Comparison of ENCODE assay signal across 1 cellular context in the genomic region with DNA sequence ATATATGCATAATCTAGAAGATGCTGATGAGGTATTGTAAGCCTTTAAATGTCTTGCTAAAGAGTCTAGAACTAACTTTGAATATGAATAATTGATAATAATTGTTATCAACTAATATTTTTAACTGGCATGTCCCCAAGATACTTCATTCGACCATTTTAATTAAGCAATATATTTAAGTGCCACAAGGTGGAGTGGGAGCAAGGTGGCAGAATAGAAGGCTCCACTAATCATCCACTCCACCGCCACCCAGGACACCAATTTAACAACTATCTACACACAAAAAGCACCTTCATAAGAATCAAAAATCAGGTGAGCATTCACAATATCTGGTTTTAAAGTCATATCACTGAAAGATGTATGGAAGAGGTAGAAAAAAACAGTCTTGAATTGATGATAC.
TF ChIP-seq lines count a peak whose summit lies in the region.

No MANE protein-coding gene starts in this region.

TF ChIP-seq in WTC11, 78 proteins besides CTCF, POLR2A, EP300 and RAD21 (continued from another document):
- TF ChIP-seq, protein P1, sequence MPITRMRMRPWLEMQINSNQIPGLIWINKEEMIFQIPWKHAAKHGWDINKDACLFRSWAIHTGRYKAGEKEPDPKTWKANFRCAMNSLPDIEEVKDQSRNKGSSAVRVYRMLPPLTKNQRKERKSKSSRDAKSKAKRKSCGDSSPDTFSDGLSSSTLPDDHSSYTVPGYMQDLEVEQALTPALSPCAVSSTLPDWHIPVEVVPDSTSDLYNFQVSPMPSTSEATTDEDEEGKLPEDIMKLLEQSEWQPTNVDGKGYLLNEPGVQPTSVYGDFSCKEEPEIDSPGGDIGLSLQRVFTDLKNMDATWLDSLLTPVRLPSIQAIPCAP (CRISPR knock-in tag; IDR thresholded peaks at IDR 0.05) = no peak
- no peak for TF ChIP-seq EMX1 (CRISPR knock-in tag; IDR thresholded peaks at IDR 0.05)
- no peak for TF ChIP-seq CREB1 (CRISPR knock-in tag; IDR thresholded peaks at IDR 0.05)
- TF ChIP-seq ZBTB21 (CRISPR knock-in tag; IDR thresholded peaks at IDR 0.05; ENCODE audit: borderline replicate concordance) = no peak
- TF ChIP-seq PRRX2 (CRISPR knock-in tag; IDR thresholded peaks at IDR 0.05) = no peak
